ENCODE assay signal across 1 cellular context in the genomic region with DNA sequence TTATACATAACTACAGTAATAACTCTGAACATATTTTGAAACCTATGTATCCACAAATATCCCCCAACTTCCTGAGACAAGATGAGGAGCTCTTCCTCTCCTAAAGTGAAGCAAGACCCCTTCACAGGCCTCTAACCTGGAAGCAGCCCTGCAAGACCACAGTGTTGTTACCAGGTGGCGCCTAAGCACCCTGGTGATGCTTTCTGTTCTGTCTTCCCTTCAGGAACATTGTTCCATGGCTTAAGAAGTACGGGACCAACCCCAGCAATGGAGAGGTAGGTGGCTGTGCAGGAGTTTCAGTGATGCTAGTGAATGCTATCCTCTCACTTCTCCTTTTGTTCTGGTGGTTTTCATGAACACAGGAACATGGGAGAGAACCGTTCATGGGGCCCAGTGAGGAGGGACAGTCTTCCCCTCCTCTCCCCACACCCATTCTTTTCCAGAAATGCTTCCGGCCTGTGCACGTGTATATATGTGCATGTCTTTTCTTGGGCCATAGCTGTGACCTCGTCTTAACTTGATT.
TF ChIP-seq lines count a peak whose summit lies in the region.

No MANE protein-coding gene starts in this region.

TF ChIP-seq in GM23338, 12 proteins besides CTCF, POLR2A, EP300 and RAD21:
- TF ChIP-seq, protein P1, sequence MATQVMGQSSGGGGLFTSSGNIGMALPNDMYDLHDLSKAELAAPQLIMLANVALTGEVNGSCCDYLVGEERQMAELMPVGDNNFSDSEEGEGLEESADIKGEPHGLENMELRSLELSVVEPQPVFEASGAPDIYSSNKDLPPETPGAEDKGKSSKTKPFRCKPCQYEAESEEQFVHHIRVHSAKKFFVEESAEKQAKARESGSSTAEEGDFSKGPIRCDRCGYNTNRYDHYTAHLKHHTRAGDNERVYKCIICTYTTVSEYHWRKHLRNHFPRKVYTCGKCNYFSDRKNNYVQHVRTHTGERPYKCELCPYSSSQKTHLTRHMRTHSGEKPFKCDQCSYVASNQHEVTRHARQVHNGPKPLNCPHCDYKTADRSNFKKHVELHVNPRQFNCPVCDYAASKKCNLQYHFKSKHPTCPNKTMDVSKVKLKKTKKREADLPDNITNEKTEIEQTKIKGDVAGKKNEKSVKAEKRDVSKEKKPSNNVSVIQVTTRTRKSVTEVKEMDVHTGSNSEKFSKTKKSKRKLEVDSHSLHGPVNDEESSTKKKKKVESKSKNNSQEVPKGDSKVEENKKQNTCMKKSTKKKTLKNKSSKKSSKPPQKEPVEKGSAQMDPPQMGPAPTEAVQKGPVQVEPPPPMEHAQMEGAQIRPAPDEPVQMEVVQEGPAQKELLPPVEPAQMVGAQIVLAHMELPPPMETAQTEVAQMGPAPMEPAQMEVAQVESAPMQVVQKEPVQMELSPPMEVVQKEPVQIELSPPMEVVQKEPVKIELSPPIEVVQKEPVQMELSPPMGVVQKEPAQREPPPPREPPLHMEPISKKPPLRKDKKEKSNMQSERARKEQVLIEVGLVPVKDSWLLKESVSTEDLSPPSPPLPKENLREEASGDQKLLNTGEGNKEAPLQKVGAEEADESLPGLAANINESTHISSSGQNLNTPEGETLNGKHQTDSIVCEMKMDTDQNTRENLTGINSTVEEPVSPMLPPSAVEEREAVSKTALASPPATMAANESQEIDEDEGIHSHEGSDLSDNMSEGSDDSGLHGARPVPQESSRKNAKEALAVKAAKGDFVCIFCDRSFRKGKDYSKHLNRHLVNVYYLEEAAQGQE (IDR thresholded peaks at IDR 0.05; ENCODE audit: unreplicated experiment), result no peak
- no peak for TF ChIP-seq EZH2 (IDR thresholded peaks at IDR 0.05; ENCODE audit: low read depth, unreplicated experiment)
- no peak for TF ChIP-seq ZNF114 (CRISPR knock-in tag; IDR thresholded peaks at IDR 0.05)
- TF ChIP-seq ZNF331 (CRISPR knock-in tag; IDR thresholded peaks at IDR 0.05; ENCODE audit: low read depth), result no peak
- TF ChIP-seq, protein P2, sequence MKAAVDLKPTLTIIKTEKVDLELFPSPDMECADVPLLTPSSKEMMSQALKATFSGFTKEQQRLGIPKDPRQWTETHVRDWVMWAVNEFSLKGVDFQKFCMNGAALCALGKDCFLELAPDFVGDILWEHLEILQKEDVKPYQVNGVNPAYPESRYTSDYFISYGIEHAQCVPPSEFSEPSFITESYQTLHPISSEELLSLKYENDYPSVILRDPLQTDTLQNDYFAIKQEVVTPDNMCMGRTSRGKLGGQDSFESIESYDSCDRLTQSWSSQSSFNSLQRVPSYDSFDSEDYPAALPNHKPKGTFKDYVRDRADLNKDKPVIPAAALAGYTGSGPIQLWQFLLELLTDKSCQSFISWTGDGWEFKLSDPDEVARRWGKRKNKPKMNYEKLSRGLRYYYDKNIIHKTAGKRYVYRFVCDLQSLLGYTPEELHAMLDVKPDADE (IDR thresholded peaks at IDR 0.05), result no peak
- no peak for TF ChIP-seq CREB1 (CRISPR knock-in tag; IDR thresholded peaks at IDR 0.05; ENCODE audit: low read depth)
- TF ChIP-seq NANOG (IDR thresholded peaks at IDR 0.05; ENCODE audit: borderline replicate concordance), result no peak
- no peak for TF ChIP-seq STAT1 (IDR thresholded peaks at IDR 0.05; ENCODE audit: unreplicated experiment)
- no peak for TF ChIP-seq POLR2AphosphoS5 (IDR thresholded peaks at IDR 0.05; ENCODE audit: low read depth)
- no peak for TF ChIP-seq JUNB (IDR thresholded peaks at IDR 0.05; ENCODE audit: unreplicated experiment)
TF ChIP-seq in GM23338: peak in this region for 0.
